In genomic region chr3:129441782-129442181, GRCh38 we compare ENCODE assay signal across 8 cellular contexts. TPM values are rescaled to one million over a fixed set of nuclear protein-coding genes. Genes with fewer than 3 reads are reported as not detected.
DNase-seq lines count a peak whose midpoint lies in the region; ATAC-seq and TF ChIP-seq lines count a peak whose summit lies in the region.

No MANE protein-coding gene starts in this region.

- BruUV-seq in MCF 10A (replicated peaks; lab: Mats Ljungman, UMichigan) = no TSS peak

- H4K20me1 ChIP-seq in BLaER1 = no peaks in the 10 kb centered on the region

- POLR2A ChIA-PET in MCF 10A (lab: Yijun Ruan, JAX) = interaction anchor here (0.5 to 7.6 kb wide), 15 partner anchors 8 to 451 kb away, joined by 3 to 75 read pairs (median 8); partner anchors contain the start of genes COPG1 and EFCAB12

- TF ChIP-seq CTCF in MCF 10A (IDR thresholded peaks at IDR 0.05; ENCODE audit: unreplicated experiment) (no peak), mesothelial cell of epicardium (IDR thresholded peaks at IDR 0.05; ENCODE audit: unreplicated experiment) (no peak)

- peak overlapping the region; percentile 87; the same call in 1 of the 2 replicates for H3K4me3 ChIP-seq in BLaER1
- no peak overlapping the region for H3K4me3 ChIP-seq in aorta (ENCODE audit: low read length in 2 of 2)

- WGBS in aorta, 2 donors = 2 to 6% methylated on average over 4 of the region's 4 CpGs

- H3K9me3 ChIP-seq in BLaER1 (no peaks in the 10 kb centered on the region), aorta (ENCODE audit: control insufficient read depth, low read length) (no peaks in the 10 kb centered on the region)

- peaks cover 14% of the 10 kb centered on the region for H3K36me3 ChIP-seq in BLaER1
- H3K36me3 ChIP-seq in aorta (ENCODE audit: control insufficient read depth in 1 of 2, insufficient read depth in 2 of 2, low read length in 1 of 2) = no peaks in the 10 kb centered on the region

- H3K4me1 ChIP-seq in BLaER1 (peaks cover 47% of the 10 kb centered on the region), aorta (ENCODE audit: control insufficient read depth in 1 of 2, insufficient read depth in 2 of 2, low read length in 2 of 2) (peaks cover 0 to 4% of the 10 kb centered on the region in 2 donors)

- DNase-seq in M059J (ENCODE audit: low read depth) (peak; percentile 62), MCF 10A (ENCODE audit: unreplicated experiment) (peak; percentile 22), mesothelial cell of epicardium (ENCODE audit: low spot score in 2 of 2, unreplicated experiment in 2 of 2) (no peak), SW 1271 (lab: John Stamatoyannopoulos, UW) (no peak), iPS-NIHi7 (ENCODE audit: extremely low spot score) (no peak), aorta (no peak)
- DNase-seq in activated CD4-positive, alpha-beta T cell treated with anti-CD3 and anti-CD28 coated beads for 48 hours = no peak

- H3K27ac ChIP-seq in BLaER1 (peak overlapping the region; percentile 92), aorta (ENCODE audit: low read depth in 1 of 2, low read length in 2 of 2) (peak overlapping the region in 1 of 2 donors; percentile 53)

- CTCF ChIA-PET in MCF 10A (lab: Yijun Ruan, JAX) = interaction anchor here (0.7 to 3.8 kb wide), 4 partner anchors 48 to 1479 kb away, joined by 3 to 17 read pairs (median 5); no protein-coding TSS in a partner anchor

- no peak for ATAC-seq in aorta (ENCODE audit: low FRiP score)

- H3K27me3 ChIP-seq in BLaER1 (no peaks in the 10 kb centered on the region), aorta (ENCODE audit: control insufficient read depth in 1 of 2, insufficient read depth in 2 of 2, low read length in 1 of 2) (no peaks in the 10 kb centered on the region)

- peak overlapping the region; percentile 83 for H3K4me3 Mint-ChIP-seq in MCF 10A (ENCODE audit: unreplicated experiment)
- H3K4me3 Mint-ChIP-seq in mesothelial cell of epicardium = peak overlapping the region; percentile 92

- H3K4me1 Mint-ChIP-seq in MCF 10A (ENCODE audit: insufficient read depth, unreplicated experiment) = peaks cover 36% of the 10 kb centered on the region
- peaks cover 58% of the 10 kb centered on the region for H3K4me1 Mint-ChIP-seq in mesothelial cell of epicardium

- intact Hi-C loops in MCF 10A (cut with micrococcal nuclease) (loop anchor here (2.0 kb wide), 1 partner anchor 45 kb away; no protein-coding TSS in a partner anchor), aorta (cut with DNase I) (loop anchor here in 1 of 2 donors (5.0 kb wide), 1 partner anchor 166 kb away; the partner anchor contains the start of gene PLXND1)

- peak overlapping the region; percentile 89; the same call in 1 of the 2 replicates for H3K9ac ChIP-seq in BLaER1

- peak overlapping the region; percentile 94 for H3K4me2 ChIP-seq in BLaER1

- H3K27me3 Mint-ChIP-seq in MCF 10A (ENCODE audit: insufficient read depth, unreplicated experiment) = no peaks in the 10 kb centered on the region
- no peaks in the 10 kb centered on the region for H3K27me3 Mint-ChIP-seq in mesothelial cell of epicardium (ENCODE audit: low read depth)

- H3K36me3 Mint-ChIP-seq in MCF 10A (ENCODE audit: insufficient read depth, unreplicated experiment) (peaks cover 26% of the 10 kb centered on the region), mesothelial cell of epicardium (peaks cover 4% of the 10 kb centered on the region)

- H3K27ac Mint-ChIP-seq in MCF 10A (ENCODE audit: low read depth, unreplicated experiment) (peak overlapping the region; percentile 96), mesothelial cell of epicardium (no peak overlapping the region)

- no peaks in the 10 kb centered on the region for H3K9me3 Mint-ChIP-seq in MCF 10A (ENCODE audit: unreplicated experiment)
- H3K9me3 Mint-ChIP-seq in mesothelial cell of epicardium = no peaks in the 10 kb centered on the region

RNA-seq across cellular contexts. Expression of gene IFT122, which starts 1.8 kb away (rescaled TPM):
- total RNA-seq in M059J (2014; rRNA removed; shearing (Covaris generic)) = 8.5 and 14.7 TPM in 2 replicates
- 18.7 and 21.0 TPM in 2 replicates for total RNA-seq in MCF 10A (2022)
- 41.9 to 48.0 TPM (median 45.8 TPM) in 3 replicates for total RNA-seq in mesothelial cell of epicardium
- total RNA-seq in aorta = 10 to 100 TPM; 30.8 to 33.5 TPM
- polyA plus RNA-seq in aorta = 10 to 100 TPM; 10.1 to 41.2 TPM

RNA-seq across cellular contexts. Expression of gene MBD4, which starts 2.0 kb away (rescaled TPM):
- 43.2 and 48.2 TPM in 2 replicates for total RNA-seq in M059J (2014; rRNA removed; shearing (Covaris generic))
- total RNA-seq in MCF 10A (2022) (30.6 and 35.8 TPM in 2 replicates), mesothelial cell of epicardium (26.6 to 27.1 TPM (median 26.6 TPM) in 3 replicates), aorta (10 to 100 TPM; 23.9 to 31.2 TPM)
- 10 to 100 TPM; 18.7 to 28.7 TPM for polyA plus RNA-seq in aorta

RNA-seq across cellular contexts. Expression of gene EFCAB12, which starts 13.3 kb away (rescaled TPM):
- not detected in 2 replicates for total RNA-seq in M059J (2014; rRNA removed; shearing (Covaris generic))
- total RNA-seq in MCF 10A (2022) (0.22 TPM in 1 of 2 replicates, not detected in the other), mesothelial cell of epicardium (0.74 to 1.1 TPM (median 0.80 TPM) in 3 replicates), aorta (under 1 TPM; 0.10 to 0.36 TPM)
- polyA plus RNA-seq in aorta = under 1 TPM in 1 of 2 donors, not detected in 1; 0.25 TPM

Comparison
In these comparisons a context has a peak if more than half of its experiments do, and no peak if none do; other contexts are left out.
1. DNase-seq: peak in M059J (single experiment) and MCF 10A (single experiment); none in mesothelial cell of epicardium (0 of 2), SW 1271 (0 of 2), iPS-NIHi7 (single experiment), activated CD4-positive, alpha-beta T cell treated with anti-CD3 and anti-CD28 coated beads for 48 hours (single experiment) and aorta (0 of 2).